ENCODE assay signal across 8 cellular contexts in genomic region chr1:201488817-201489581, GRCh38. TPM values are rescaled to one million over a fixed set of nuclear protein-coding genes. Genes with fewer than 3 reads are reported as not detected.
DNase-seq lines count a peak whose midpoint lies in the region; TF ChIP-seq lines count a peak whose summit lies in the region.

No MANE protein-coding gene starts in this region.

- no peak overlapping the region for H3K4me3 ChIP-seq in fibroblast of the aortic adventitia (ENCODE audit: low read depth, low read length)

- no peak for TF ChIP-seq CTCF in fibroblast of the aortic adventitia (IDR thresholded peaks at IDR 0.05; ENCODE audit: insufficient read depth, low read length)

- DNase-seq in Daoy (ENCODE audit: low read depth) (peak; percentile 96), T1000 (lab: John Stamatoyannopoulos, UW) (peak; percentile 92), fibroblast of the aortic adventitia (ENCODE audit: low read depth) (peak; percentile 95), posterior vena cava (ENCODE audit: low spot score) (peak; percentile 94), germinal center (ENCODE audit: low spot score) (no peak), HT-29 (ENCODE audit: low spot score) (no peak), T-helper 2 cell (no peak), NCI-H2029 treated with DMSO at 0.1 percent for 48 hours (lab: John Stamatoyannopoulos, UW) (no peak)

- intact Hi-C loops in posterior vena cava (cut with DNase I): no loop called here

RNA-seq across cellular contexts. Expression of gene CSRP1, which starts 17.9 kb away (rescaled TPM):
- total RNA-seq in Daoy (2014; rRNA removed; shearing (Covaris generic)): 866 and 897 TPM in 2 replicates
- 86.9 and 120 TPM in 2 replicates for total RNA-seq in fibroblast of the aortic adventitia (ENCODE audit: low replicate concordance)
- total RNA-seq in posterior vena cava: 1,000 to 10,000 TPM; 1,426 to 2,194 TPM
- total RNA-seq in HT-29 (2014; rRNA removed; shearing (Covaris generic)): 183 and 213 TPM in 2 replicates

RNA-seq across cellular contexts. Expression of gene PHLDA3, which starts 20.0 kb away (rescaled TPM):
- 7.6 and 11.7 TPM in 2 replicates for total RNA-seq in Daoy (2014; rRNA removed; shearing (Covaris generic))
- total RNA-seq in fibroblast of the aortic adventitia (ENCODE audit: low replicate concordance) (68.6 and 164 TPM in 2 replicates), posterior vena cava (10 to 100 TPM; 55.0 to 57.4 TPM)
- 39.4 and 49.4 TPM in 2 replicates for total RNA-seq in HT-29 (2014; rRNA removed; shearing (Covaris generic))

RNA-seq across cellular contexts. Expression of gene NAV1, which starts 49.9 kb away (rescaled TPM):
- total RNA-seq in Daoy (2014; rRNA removed; shearing (Covaris generic)): 39.2 and 51.8 TPM in 2 replicates
- total RNA-seq in fibroblast of the aortic adventitia (ENCODE audit: low replicate concordance): 29.8 and 136 TPM in 2 replicates
- 10 to 100 TPM; 85.0 to 96.0 TPM for total RNA-seq in posterior vena cava
- total RNA-seq in HT-29 (2014; rRNA removed; shearing (Covaris generic)): 0.51 and 0.99 TPM in 2 replicates

Comparison
In these comparisons a context has a peak if more than half of its experiments do, and no peak if none do; other contexts are left out.
1. DNase-seq: peak in Daoy (single experiment), T1000 (single experiment), fibroblast of the aortic adventitia (single experiment) and posterior vena cava (single experiment); none in germinal center (single experiment), HT-29 (single experiment), T-helper 2 cell (0 of 5) and NCI-H2029 treated with DMSO at 0.1 percent for 48 hours (single experiment).
2. RNA of gene NAV1, which starts 49.9 kb away (total RNA-seq): 29.8 to 136 TPM in fibroblast of the aortic adventitia, 85.0 to 96.0 TPM in posterior vena cava and 39.2 to 51.8 TPM in Daoy; 0.51 to 0.99 TPM in HT-29; every median in the first group is over 10 times any median in the second.